ENCODE assay signal across 14 cellular contexts in the genomic region with DNA sequence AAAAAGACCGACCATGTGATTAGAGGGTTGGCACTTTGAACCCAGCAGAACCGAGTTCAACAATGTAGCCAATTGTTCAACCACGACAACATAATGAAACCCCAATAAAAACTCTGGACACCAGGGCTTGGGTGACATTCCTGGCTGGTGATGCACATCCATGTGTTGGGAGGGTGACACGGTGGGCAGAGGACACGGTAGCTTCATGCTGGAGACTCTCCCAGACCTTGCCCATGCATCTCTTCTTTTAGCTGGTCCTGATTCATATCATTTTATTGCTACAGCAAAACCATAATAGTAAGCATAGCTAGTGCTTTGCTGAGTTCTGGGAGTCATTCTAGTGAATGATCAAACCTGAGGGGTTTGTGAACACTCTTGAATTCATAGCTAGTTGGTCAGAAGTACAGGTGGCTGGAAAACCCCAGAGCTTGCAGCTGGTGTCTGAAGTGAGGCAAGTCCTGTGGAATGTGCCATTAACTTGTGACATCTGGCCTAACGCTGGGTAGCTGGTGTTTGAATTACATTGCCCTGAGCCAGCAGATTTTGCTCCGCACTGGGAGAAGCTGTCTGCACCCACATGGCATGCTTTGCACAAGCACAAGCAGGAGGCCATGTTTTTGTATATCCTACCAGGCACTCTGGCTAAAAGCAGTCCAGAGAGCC. TPM values are rescaled to one million over a fixed set of nuclear protein-coding genes. Genes with fewer than 3 reads are reported as not detected.
A peak's percentile ranks its signal among the peaks of the same experiment; 100 is the strongest.
DNase-seq lines count a peak whose midpoint lies in the region; ATAC-seq and TF ChIP-seq lines count a peak whose summit lies in the region.
"Had no signal": no experiment of that assay in that cellular context is flagged by ENCODE, and none has a peak within 500 bp of the region (broad histone marks: within the 10 kb centered on the region; RNA-seq: fewer than 3 reads in every experiment).

No MANE protein-coding gene starts in this region.

- peaks cover 0 to 3% (median 0%) of the 10 kb centered on the region in 3 donors for H3K4me1 ChIP-seq in esophagus squamous epithelium
- H3K4me1 ChIP-seq: transverse colon had no signal

- H3K4me3 ChIP-seq in AG10803 (ENCODE audit: low read length) = no peak overlapping the region
- no peak overlapping the region for H3K4me3 ChIP-seq in esophagus squamous epithelium
- H3K4me3 ChIP-seq: heart left ventricle, transverse colon had no signal

- intact Hi-C loops in esophagus squamous epithelium (cut with DNase I) = loop anchor here (5.0 kb wide), 1 partner anchor 275 kb away; no protein-coding TSS in a partner anchor

- peak overlapping the region; percentile 18 for H3K27ac Mint-ChIP-seq in chondrocyte (ENCODE audit: unreplicated experiment)
- H3K27ac Mint-ChIP-seq: activated CD8-positive, alpha-beta T cell treated with anti-CD3 and anti-CD28 coated beads, Interleukin-2, amount 10 ng/mL, durations not matched to agents 7 days and 5 days; activated naive CD4-positive, alpha-beta T cell treated with anti-CD3 and anti-CD28 coated beads, Interleukin-2, amount 50 U/mL, for 24 hours; dendritic cell treated with granulocyte-macrophage colony-stimulating factor and Interleukin-4, amounts not matched to agents 40 ng/mL and 50 ng/mL, for 4 days had no signal

- H3K4me1 Mint-ChIP-seq in chondrocyte (ENCODE audit: low read depth) = peaks cover 12% of the 10 kb centered on the region
- H3K4me1 Mint-ChIP-seq: activated naive CD4-positive, alpha-beta T cell treated with anti-CD3 and anti-CD28 coated beads, Interleukin-2, amount 50 U/mL, for 24 hours had no signal

- H3K27me3 Mint-ChIP-seq in chondrocyte (ENCODE audit: low read depth) = no peaks in the 10 kb centered on the region
- H3K27me3 Mint-ChIP-seq: activated naive CD4-positive, alpha-beta T cell treated with anti-CD3 and anti-CD28 coated beads, Interleukin-2, amount 50 U/mL, for 24 hours; dendritic cell treated with granulocyte-macrophage colony-stimulating factor and Interleukin-4, amounts not matched to agents 40 ng/mL and 50 ng/mL, for 4 days had no signal

- 95 to 99% methylated on average over 5 to 7 of the region's 7 CpGs for WGBS in esophagus squamous epithelium, 2 donors

- TF ChIP-seq POLR2A in esophagus squamous epithelium (IDR thresholded peaks at IDR 0.05) = no peak

- peaks cover 0 to 8% (median 0%) of the 10 kb centered on the region in 3 donors for H3K9me3 ChIP-seq in esophagus squamous epithelium
- H3K9me3 ChIP-seq: transverse colon had no signal

- H3K9me3 Mint-ChIP-seq in chondrocyte (ENCODE audit: low read depth) = no peaks in the 10 kb centered on the region
- H3K9me3 Mint-ChIP-seq: activated naive CD4-positive, alpha-beta T cell treated with anti-CD3 and anti-CD28 coated beads, Interleukin-2, amount 50 U/mL, for 24 hours had no signal

- H3K36me3 Mint-ChIP-seq in chondrocyte (ENCODE audit: low read depth) = peaks cover 14% of the 10 kb centered on the region

- no peaks in the 10 kb centered on the region for H3K27me3 ChIP-seq in esophagus squamous epithelium
- H3K27me3 ChIP-seq: heart left ventricle, transverse colon had no signal

- no peak overlapping the region for H3K27ac ChIP-seq in esophagus squamous epithelium
- H3K27ac ChIP-seq: heart left ventricle, transverse colon had no signal

- peaks cover 7 to 94% (median 19%) of the 10 kb centered on the region in 3 donors for H3K36me3 ChIP-seq in esophagus squamous epithelium

- H3K4me3 Mint-ChIP-seq in chondrocyte (ENCODE audit: unreplicated experiment) = no peak overlapping the region
- H3K4me3 Mint-ChIP-seq: activated CD8-positive, alpha-beta T cell treated with anti-CD3 and anti-CD28 coated beads, Interleukin-2, amount 10 ng/mL, durations not matched to agents 7 days and 5 days; activated naive CD4-positive, alpha-beta T cell treated with anti-CD3 and anti-CD28 coated beads, Interleukin-2, amount 50 U/mL, for 24 hours; dendritic cell treated with granulocyte-macrophage colony-stimulating factor and Interleukin-4, amounts not matched to agents 40 ng/mL and 50 ng/mL, for 4 days had no signal

- ATAC-seq in HG02852 (IDR thresholded peaks at IDR 0.05; ENCODE audit: unreplicated experiment) = peak; percentile 52
- ATAC-seq: activated CD8-positive, alpha-beta T cell treated with anti-CD3 and anti-CD28 coated beads, Interleukin-2, amount 10 ng/mL, durations not matched to agents 7 days and 5 days had no signal

- DNase-seq in AG10803 (ENCODE audit: low read depth) (peak; percentile 67), chondrocyte (ENCODE audit: low spot score) (no peak), myocyte (ENCODE audit: low read depth) (peak; percentile 92), esophagus squamous epithelium (lab: John Stamatoyannopoulos, UW) (no peak), cerebellar nuclear complex (lab: John Stamatoyannopoulos, UW) (no peak), NCI-H2227 (lab: John Stamatoyannopoulos, UW; ENCODE audit: unreplicated experiment) (no peak)
- no peak for DNase-seq in activated CD4-positive, alpha-beta T cell treated with anti-CD3 and anti-CD28 coated beads for 48 hours
- DNase-seq: activated CD8-positive, alpha-beta T cell treated with anti-CD3 and anti-CD28 coated beads, Interleukin-2, amount 10 ng/mL, durations not matched to agents 7 days and 5 days; heart left ventricle; NCI-H1436 treated with DMSO at 0.1 percent for 48 hours; transverse colon had no signal

- TF ChIP-seq CTCF in AG10803 (conservative IDR thresholded peaks at IDR 0.05; ENCODE audit: low read length) (no peak), chondrocyte (IDR thresholded peaks at IDR 0.05) (no peak), esophagus squamous epithelium (IDR thresholded peaks at IDR 0.05) (no peak)

RNA-seq across cellular contexts. Expression of a gene that starts 14.0 kb away (rescaled TPM):
- total RNA-seq in chondrocyte (16.1 to 18.8 TPM (median 16.2 TPM) in 3 replicates), myocyte (37.6 and 47.0 TPM in 2 replicates), esophagus squamous epithelium (10 to 100 TPM; 11.7 to 28.6 (median 18.4) TPM)
- 24.8 TPM for polyA plus RNA-seq in myocyte (2012)

RNA-seq across cellular contexts. Expression of a gene that starts 14.2 kb away (rescaled TPM):
- total RNA-seq in chondrocyte (23.2 to 25.9 TPM (median 24.3 TPM) in 3 replicates), myocyte (33.8 and 34.2 TPM in 2 replicates), esophagus squamous epithelium (10 to 100 TPM in 3 of 4 donors, 1 to 10 TPM in 1; 6.5 to 18.5 (median 13.6) TPM)
- 27.1 TPM for polyA plus RNA-seq in myocyte (2012)

Comparison
In these comparisons a context has a peak if more than half of its experiments do, and no peak if none do; other contexts are left out.
1. DNase-seq: peak in AG10803 (single experiment) and myocyte (single experiment); none in chondrocyte (single experiment), esophagus squamous epithelium (single experiment), activated CD4-positive, alpha-beta T cell treated with anti-CD3 and anti-CD28 coated beads for 48 hours (single experiment), cerebellar nuclear complex (0 of 2) and NCI-H2227 (single experiment).